27 cellular contexts compared by ENCODE assay signal in genomic region chr10:78280604-78281003, GRCh38.
"Had no signal": no experiment of that assay in that cellular context is flagged by ENCODE, and none has a peak within 500 bp of the region (broad histone marks: within the 10 kb centered on the region; RNA-seq: fewer than 3 reads in every experiment).

No MANE protein-coding gene starts in this region.

- H3K27ac Mint-ChIP-seq: activated CD4-positive, alpha-beta memory T cell treated with anti-CD3 and anti-CD28 coated beads for 36 hours; activated CD4-positive, alpha-beta T cell treated with anti-CD3 and anti-CD28 coated beads for 36 hours; activated CD4-positive, alpha-beta T cell treated with anti-CD3 and anti-CD28 coated beads, Interleukin-2, amount 10 ng/mL, durations not matched to agents 24 days and 14 days; activated naive CD4-positive, alpha-beta T cell treated with anti-CD3 and anti-CD28 coated beads, Interleukin-2, amount 10 ng/mL, durations not matched to agents 7 days and 5 days; activated naive CD4-positive, alpha-beta T cell treated with anti-CD3 and anti-CD28 coated beads, Interleukin-2, amount 50 U/mL, for 72 hours; activated naive CD8-positive, alpha-beta T cell treated with anti-CD3 and anti-CD28 coated beads, Interleukin-2, amount 10 ng/mL, durations not matched to agents 7 days and 5 days; activated T-cell treated with anti-CD3 and anti-CD28 coated beads, Interleukin-2, amount 50 U/mL, for 24 hours; activated T-cell treated with anti-CD3 and anti-CD28 coated beads, Interleukin-2, amount 50 U/mL, for 72 hours; effector memory CD8-positive, alpha-beta T cell had no signal

- H3K9me3 Mint-ChIP-seq: activated CD4-positive, alpha-beta memory T cell treated with anti-CD3 and anti-CD28 coated beads for 36 hours; activated CD4-positive, alpha-beta T cell treated with anti-CD3 and anti-CD28 coated beads, Interleukin-2, amount 10 ng/mL, durations not matched to agents 24 days and 14 days; activated naive CD4-positive, alpha-beta T cell treated with anti-CD3 and anti-CD28 coated beads, Interleukin-2, amount 10 ng/mL, durations not matched to agents 7 days and 5 days; activated naive CD4-positive, alpha-beta T cell treated with anti-CD3 and anti-CD28 coated beads, Interleukin-2, amount 50 U/mL, for 72 hours; activated naive CD8-positive, alpha-beta T cell treated with anti-CD3 and anti-CD28 coated beads, Interleukin-2, amount 10 ng/mL, durations not matched to agents 7 days and 5 days; activated T-cell treated with anti-CD3 and anti-CD28 coated beads, Interleukin-2, amount 50 U/mL, for 24 hours; activated T-cell treated with anti-CD3 and anti-CD28 coated beads, Interleukin-2, amount 50 U/mL, for 72 hours; central memory CD8-positive, alpha-beta T cell; effector memory CD8-positive, alpha-beta T cell had no signal

- H3K27me3 ChIP-seq: ascending aorta, gastroesophageal sphincter had no signal

- DNase-seq: activated CD4-positive, alpha-beta memory T cell treated with anti-CD3 and anti-CD28 coated beads for 36 hours; activated CD4-positive, alpha-beta T cell treated with anti-CD3 and anti-CD28 coated beads for 36 hours; activated CD4-positive, alpha-beta T cell treated with anti-CD3 and anti-CD28 coated beads, Interleukin-2, amount 10 ng/mL, durations not matched to agents 24 days and 14 days; activated CD4-positive, CD25-positive, alpha-beta regulatory T cell; activated CD4-positive, CD25-positive, alpha-beta regulatory T cell treated with anti-CD3 and anti-CD28 coated beads, Interleukin-2, amount 50 U/mL, for 72 hours; activated CD8-positive, alpha-beta memory T cell treated with anti-CD3 and anti-CD28 coated beads, Interleukin-2, amount 50 U/mL, for 48 hours; activated gamma-delta T cell; activated naive CD4-positive, alpha-beta T cell; activated naive CD4-positive, alpha-beta T cell treated with anti-CD3 and anti-CD28 coated beads, Interleukin-2, amount 10 ng/mL, durations not matched to agents 7 days and 5 days; activated naive CD8-positive, alpha-beta T cell treated with anti-CD3 and anti-CD28 coated beads, Interleukin-2, amount 10 ng/mL, durations not matched to agents 7 days and 5 days; activated T-cell treated with anti-CD3 and anti-CD28 coated beads for 4 hours; activated T-cell treated with anti-CD3 and anti-CD28 coated beads, Interleukin-2, amount 50 U/mL, for 24 hours; activated T-cell treated with anti-CD3 and anti-CD28 coated beads, Interleukin-2, amount 50 U/mL, for 72 hours; brain microvascular endothelial cell; cortex of kidney; dermis blood vessel endothelial cell; effector CD4-positive, alpha-beta T cell; effector memory CD8-positive, alpha-beta T cell; erythroblast; esophagus squamous epithelium; foreskin melanocyte; head of caudate nucleus; T-helper 2 cell had no signal

- H3K27ac ChIP-seq: ascending aorta, brain microvascular endothelial cell, esophagus squamous epithelium, gastroesophageal sphincter had no signal

- H3K27me3 Mint-ChIP-seq: activated CD4-positive, alpha-beta T cell treated with anti-CD3 and anti-CD28 coated beads for 36 hours; activated CD4-positive, alpha-beta T cell treated with anti-CD3 and anti-CD28 coated beads, Interleukin-2, amount 10 ng/mL, durations not matched to agents 24 days and 14 days; activated T-cell treated with anti-CD3 and anti-CD28 coated beads, Interleukin-2, amount 50 U/mL, for 24 hours had no signal

- H3K4me1 ChIP-seq: ascending aorta, esophagus squamous epithelium had no signal

- H3K36me3 ChIP-seq: ascending aorta, brain microvascular endothelial cell, esophagus squamous epithelium, gastroesophageal sphincter had no signal

- H3K4me1 Mint-ChIP-seq: activated CD4-positive, alpha-beta T cell treated with anti-CD3 and anti-CD28 coated beads for 36 hours; activated CD4-positive, alpha-beta T cell treated with anti-CD3 and anti-CD28 coated beads, Interleukin-2, amount 10 ng/mL, durations not matched to agents 24 days and 14 days; activated naive CD4-positive, alpha-beta T cell treated with anti-CD3 and anti-CD28 coated beads, Interleukin-2, amount 10 ng/mL, durations not matched to agents 7 days and 5 days; central memory CD8-positive, alpha-beta T cell had no signal

- H3K36me3 Mint-ChIP-seq: activated CD4-positive, alpha-beta memory T cell treated with anti-CD3 and anti-CD28 coated beads for 36 hours; activated naive CD4-positive, alpha-beta T cell treated with anti-CD3 and anti-CD28 coated beads, Interleukin-2, amount 10 ng/mL, durations not matched to agents 7 days and 5 days; activated naive CD4-positive, alpha-beta T cell treated with anti-CD3 and anti-CD28 coated beads, Interleukin-2, amount 50 U/mL, for 72 hours; activated naive CD8-positive, alpha-beta T cell treated with anti-CD3 and anti-CD28 coated beads, Interleukin-2, amount 10 ng/mL, durations not matched to agents 7 days and 5 days had no signal

- H3K4me3 Mint-ChIP-seq: activated CD4-positive, alpha-beta memory T cell treated with anti-CD3 and anti-CD28 coated beads for 36 hours; activated CD4-positive, alpha-beta T cell treated with anti-CD3 and anti-CD28 coated beads for 36 hours; activated CD4-positive, alpha-beta T cell treated with anti-CD3 and anti-CD28 coated beads, Interleukin-2, amount 10 ng/mL, durations not matched to agents 24 days and 14 days; activated naive CD4-positive, alpha-beta T cell treated with anti-CD3 and anti-CD28 coated beads, Interleukin-2, amount 10 ng/mL, durations not matched to agents 7 days and 5 days; activated naive CD8-positive, alpha-beta T cell treated with anti-CD3 and anti-CD28 coated beads, Interleukin-2, amount 10 ng/mL, durations not matched to agents 7 days and 5 days; activated T-cell treated with anti-CD3 and anti-CD28 coated beads, Interleukin-2, amount 50 U/mL, for 24 hours; activated T-cell treated with anti-CD3 and anti-CD28 coated beads, Interleukin-2, amount 50 U/mL, for 72 hours; central memory CD8-positive, alpha-beta T cell; effector memory CD8-positive, alpha-beta T cell had no signal

- H3K9me3 ChIP-seq: ascending aorta, esophagus squamous epithelium, gastroesophageal sphincter had no signal

- H3K4me3 ChIP-seq: ascending aorta, esophagus squamous epithelium, gastroesophageal sphincter had no signal

- ATAC-seq: activated CD4-positive, alpha-beta T cell treated with anti-CD3 and anti-CD28 coated beads for 36 hours; activated naive CD4-positive, alpha-beta T cell treated with anti-CD3 and anti-CD28 coated beads, Interleukin-2, amount 50 U/mL, for 72 hours; activated T-cell treated with anti-CD3 and anti-CD28 coated beads, Interleukin-2, amount 50 U/mL, for 72 hours; effector memory CD8-positive, alpha-beta T cell; gastroesophageal sphincter had no signal
